ENCODE assay signal across 26 cellular contexts in the genomic region with DNA sequence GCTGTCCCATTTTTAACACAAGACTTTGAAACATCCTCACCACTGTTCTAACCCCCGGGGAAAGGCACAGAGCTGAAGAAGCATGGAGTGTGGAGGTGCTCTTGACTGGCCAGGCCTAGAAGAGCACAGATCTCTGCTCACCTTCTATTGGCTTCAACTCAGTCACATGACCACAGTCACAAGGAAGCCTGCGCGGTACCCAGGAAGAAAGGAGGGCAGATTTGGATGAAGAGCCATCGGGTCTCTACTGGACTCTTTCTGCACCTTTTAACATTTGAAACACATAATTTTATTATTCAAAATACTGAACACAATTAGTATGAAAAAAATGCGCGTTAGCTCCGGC.
A peak's percentile ranks its signal among the peaks of the same experiment; 100 is the strongest.
DNase-seq lines count a peak whose midpoint lies in the region; ATAC-seq, FAIRE-seq and TF ChIP-seq lines count a peak whose summit lies in the region.
"Had no signal": no experiment of that assay in that cellular context is flagged by ENCODE, and none has a peak within 500 bp of the region (broad histone marks: within the 10 kb centered on the region; RNA-seq: fewer than 3 reads in every experiment).

No MANE protein-coding gene starts in this region.

- no peaks in the 10 kb centered on the region for H3K79me2 ChIP-seq in smooth muscle cell (ENCODE audit: low read depth)

- peak overlapping the region; percentile 66 for H3K4me2 ChIP-seq in smooth muscle cell
- H3K4me2 ChIP-seq: A549; BLaER1 treated with 17β-estradiol and CSF1 and Interleukin-3, amounts not matched to agents 10 nM and 100 nM; KMS-11; PC-9 had no signal

- H3K27ac ChIP-seq in C4-2B (peak overlapping the region; percentile 83), VCaP (peak overlapping the region; percentile 88), smooth muscle cell (ENCODE audit: low read depth) (no peak overlapping the region)
- H3K27ac ChIP-seq: A549; BLaER1 treated with 17β-estradiol and CSF1 and Interleukin-3, amounts not matched to agents 10 nM and 100 nM; GM23248; KMS-11; PC-9; SK-N-MC had no signal

- H3K9ac ChIP-seq in smooth muscle cell (ENCODE audit: low read depth), result no peak overlapping the region
- H3K9ac ChIP-seq: BLaER1 treated with 17β-estradiol and CSF1 and Interleukin-3, amounts not matched to agents 10 nM and 100 nM; GM23248; KMS-11 had no signal

- no peak overlapping the region for H3K4me3 ChIP-seq in smooth muscle cell
- H3K4me3 ChIP-seq: A549; BLaER1 treated with 17β-estradiol and CSF1 and Interleukin-3, amounts not matched to agents 10 nM and 100 nM; GM12878; GM23248; HAP-1; PC-9; SK-N-MC had no signal

- H3K27me3 ChIP-seq in smooth muscle cell (ENCODE audit: low read depth), result no peaks in the 10 kb centered on the region

- DNase-seq in HTR-8/SVneo (ENCODE audit: insufficient read length, low spot score) (no peak), smooth muscle cell (lab: John Stamatoyannopoulos, UW; ENCODE audit: unreplicated experiment) (no peak)
- no peak for DNase-seq in activated CD4-positive, alpha-beta T cell treated with anti-CD3 and anti-CD28 coated beads, Interleukin-2, amount 50 U/mL, for 1 hour
- DNase-seq: AML-193; CD4-positive, alpha-beta memory T cell; DMS79; EL; GDM1; NCI-H1048; NCI-H1417 treated with DMSO at 0.1 percent for 48 hours; NCI-H187; NCI-H524; NK-92 treated with Interleukin-12 subunit alpha and Interleukin-12 subunit beta, amount 100 ng/mL, for 24 hours; PC-9; RPMI8226 had no signal

- TF ChIP-seq CTCF in C4-2B (conservative IDR thresholded peaks at IDR 0.05) (no peak), VCaP (conservative IDR thresholded peaks at IDR 0.05) (no peak), smooth muscle cell (IDR thresholded peaks at IDR 0.05; ENCODE audit: borderline replicate concordance, insufficient read depth, poor library complexity, severe bottlenecking) (no peak)

- H4K20me1 ChIP-seq in smooth muscle cell (ENCODE audit: low read depth), result no peaks in the 10 kb centered on the region
- H4K20me1 ChIP-seq: BLaER1 treated with 17β-estradiol and CSF1 and Interleukin-3, amounts not matched to agents 10 nM and 100 nM had no signal

- 87% methylated on average over 7 of the region's 7 CpGs for WGBS in smooth muscle cell (ENCODE audit: low lambda C conversion rate)

- H2AFZ ChIP-seq in smooth muscle cell (ENCODE audit: low read depth), result no peak overlapping the region
- H2AFZ ChIP-seq: GM23248, PC-9 had no signal

- no peaks in the 10 kb centered on the region for H3K4me1 ChIP-seq in smooth muscle cell (ENCODE audit: low read depth)
- H3K4me1 ChIP-seq: A549, HAP-1 had no signal

- H3K36me3 ChIP-seq in smooth muscle cell (ENCODE audit: low read depth), result no peaks in the 10 kb centered on the region
- H3K36me3 ChIP-seq: BLaER1 treated with 17β-estradiol and CSF1 and Interleukin-3, amounts not matched to agents 10 nM and 100 nM; HAP-1 had no signal

- ATAC-seq in HG03097 (IDR thresholded peaks at IDR 0.05; ENCODE audit: low FRiP score, unreplicated experiment), result no peak
- no peak for ATAC-seq in HG03342 (IDR thresholded peaks at IDR 0.05; ENCODE audit: unreplicated experiment)
- ATAC-seq: GM12878 had no signal

- H3F3A ChIP-seq in smooth muscle cell (ENCODE audit: low read depth), result no peaks in the 10 kb centered on the region

- no peaks in the 10 kb centered on the region for H3K9me3 ChIP-seq in smooth muscle cell (replicated peaks; ENCODE audit: low read depth)
- H3K9me3 ChIP-seq: A549; BLaER1 treated with 17β-estradiol and CSF1 and Interleukin-3, amounts not matched to agents 10 nM and 100 nM; HAP-1 had no signal

- FAIRE-seq in HTR-8/SVneo (lab: Jason Lieb, UNC), result peak; percentile 23
- FAIRE-seq: GM12878 had no signal
